In the genomic region with DNA sequence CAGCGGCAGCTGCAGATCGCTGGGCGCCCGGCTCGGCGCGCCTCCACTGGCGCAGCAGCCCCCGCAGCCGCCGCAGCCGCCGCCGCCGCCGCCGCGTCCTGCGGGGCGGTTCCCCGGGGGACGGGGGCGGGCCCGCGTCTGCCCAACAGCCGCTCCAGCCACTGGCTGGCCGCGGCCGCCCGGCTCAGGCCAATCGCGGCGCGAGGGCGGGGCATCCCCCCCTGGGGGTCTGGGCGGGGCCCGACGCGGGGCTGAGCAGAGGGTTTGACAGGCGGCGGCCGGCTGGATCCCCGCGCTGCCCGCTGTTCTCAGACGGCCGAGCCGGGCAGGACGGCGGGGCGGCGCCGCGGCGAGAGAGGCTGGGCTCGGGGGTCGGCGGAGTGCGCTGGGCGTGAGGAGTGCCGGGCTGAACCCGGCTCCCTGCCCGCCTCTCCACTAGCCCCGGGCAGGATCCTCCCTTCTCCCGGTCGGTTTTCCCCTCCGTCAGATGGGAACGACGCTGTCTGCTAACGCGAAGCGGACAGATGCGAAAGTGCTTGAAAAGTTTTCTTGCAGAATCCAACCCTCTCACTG, we compare ENCODE assay signal across 9 cellular contexts. TPM values are rescaled to one million over a fixed set of nuclear protein-coding genes. Genes with fewer than 3 reads are reported as not detected.
DNase-seq lines count a peak whose midpoint lies in the region; ATAC-seq and TF ChIP-seq lines count a peak whose summit lies in the region.
"Had no signal": no experiment of that assay in that cellular context is flagged by ENCODE, and none has a peak within 500 bp of the region (broad histone marks: within the 10 kb centered on the region; RNA-seq: fewer than 3 reads in every experiment).

Gene GLIS1, minus strand, starts transcription at position 56 of the 573 bp plus-strand sequence. CDS start 1,100 bp downstream, outside the sequence.

- H3K36me3 ChIP-seq in smooth muscle cell (ENCODE audit: low read depth): no peaks in the 10 kb centered on the region

- under 1% methylated on average over 40 of the region's 73 CpGs for WGBS in smooth muscle cell (ENCODE audit: low lambda C conversion rate)

- H4K20me1 ChIP-seq in smooth muscle cell (ENCODE audit: low read depth): no peaks in the 10 kb centered on the region

- H3K4me3 ChIP-seq in cardiac fibroblast (replicated peaks in 1 of 2; ENCODE audit: low read depth in 2 of 2, low read length in 2 of 2): peak within 1 kb of the TSS; percentile 69 to 79
- peak within 1 kb of the TSS; percentile 65 for H3K4me3 ChIP-seq in smooth muscle cell

- H3F3A ChIP-seq in smooth muscle cell (ENCODE audit: low read depth): peaks cover 24% of the 10 kb centered on the region

- H3K27ac ChIP-seq in smooth muscle cell (ENCODE audit: low read depth): peak within 1 kb of the TSS; percentile 34

- H3K4me1 ChIP-seq in smooth muscle cell (ENCODE audit: low read depth): peaks cover 24% of the 10 kb centered on the region

- peak within 1 kb of the TSS; percentile 86 for H2AFZ ChIP-seq in smooth muscle cell (ENCODE audit: low read depth)

- no peaks in the 10 kb centered on the region for H3K9me3 ChIP-seq in smooth muscle cell (replicated peaks; ENCODE audit: low read depth)

- peak within 1 kb of the TSS; percentile 46 for H3K9ac ChIP-seq in smooth muscle cell (ENCODE audit: low read depth)

- peak; percentile 97 for ATAC-seq in HG02678 (IDR thresholded peaks at IDR 0.05; ENCODE audit: unreplicated experiment)

- peaks cover 12% of the 10 kb centered on the region for H3K27me3 ChIP-seq in smooth muscle cell (ENCODE audit: low read depth)

- no peaks in the 10 kb centered on the region for H3K79me2 ChIP-seq in smooth muscle cell (ENCODE audit: low read depth)

- DNase-seq in SKM-1 treated with dmso at 0.1 percent for 144 hours (lab: John Stamatoyannopoulos, UW; ENCODE audit: unreplicated experiment) (peak; percentile 5), SKM-1 (lab: John Stamatoyannopoulos, UW; ENCODE audit: unreplicated experiment) (no peak), NCI-H1105 treated with DMSO at 0.1 percent for 48 hours (lab: John Stamatoyannopoulos, UW) (peak; percentile 81), T-helper 2 cell (peak in 3 of 5 experiments; percentile 16 to 65 (median 18)), cardiac fibroblast (ENCODE audit: low read depth in 2 of 2) (peak; percentile 83 to 90), islet precursor cell (peak; percentile 96), smooth muscle cell (lab: John Stamatoyannopoulos, UW; ENCODE audit: unreplicated experiment) (peak; percentile 73)
- DNase-seq: DND-41 had no signal

- TF ChIP-seq CTCF in cardiac fibroblast (IDR thresholded peaks at IDR 0.05; ENCODE audit: low read depth, low read length) (no peak), smooth muscle cell (IDR thresholded peaks at IDR 0.05; ENCODE audit: borderline replicate concordance, insufficient read depth, poor library complexity, severe bottlenecking) (no peak)

- peak within 1 kb of the TSS; percentile 94 for H3K4me2 ChIP-seq in smooth muscle cell

RNA-seq across cellular contexts. Expression of gene GLIS1, which starts in this region (rescaled TPM):
- total RNA-seq in smooth muscle cell: 0.36 and 1.1 TPM in 2 replicates
- 4.9 and 6.2 TPM in 2 replicates for polyA plus RNA-seq in smooth muscle cell
